ENCODE assay signal across 8 cellular contexts in the genomic region with DNA sequence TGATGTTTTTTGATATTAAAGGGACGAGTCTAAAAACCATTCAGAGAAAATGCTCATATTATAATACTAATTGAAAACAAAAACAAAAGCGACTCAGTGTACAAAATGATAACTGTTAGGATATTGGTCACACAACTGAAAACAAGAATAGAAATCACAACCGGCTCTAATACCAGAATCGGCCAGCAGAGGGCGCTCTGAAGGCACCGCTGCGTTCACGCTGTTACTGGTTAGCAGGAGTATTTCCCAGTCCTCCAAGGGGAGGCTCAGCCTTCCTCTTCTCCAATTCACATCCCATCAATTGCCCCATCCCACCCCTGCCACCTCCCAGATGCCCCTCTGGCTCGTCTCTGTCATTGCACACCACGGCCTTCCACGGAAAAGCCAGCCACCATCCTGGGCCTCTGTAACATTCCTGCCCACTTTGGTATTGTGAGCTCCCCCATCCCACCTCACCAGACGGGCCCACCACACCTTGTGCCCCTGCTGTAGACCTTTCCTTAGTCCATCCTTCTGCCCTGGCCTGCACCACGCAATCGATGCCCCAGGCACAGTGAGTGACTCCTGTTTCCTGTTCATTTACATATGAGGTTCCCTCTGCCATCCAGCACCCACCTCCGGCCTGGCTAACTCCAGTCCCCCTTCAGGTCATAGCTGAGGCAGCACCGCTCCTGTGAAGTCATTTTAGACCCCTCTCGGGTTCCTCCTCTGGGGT. TPM values are rescaled to one million over a fixed set of nuclear protein-coding genes. Genes with fewer than 3 reads are reported as not detected.
DNase-seq lines count a peak whose midpoint lies in the region; ATAC-seq and TF ChIP-seq lines count a peak whose summit lies in the region.

No MANE protein-coding gene starts in this region.

- CTCF ChIA-PET in T-cell (lab: Charles Lee), result interaction anchor here (0.5 to 2.0 kb wide), 18 partner anchors 9 to 1674 kb away, joined by 3 to 8 read pairs (median 4); a partner anchor contains a TSS

- no peak overlapping the region for H3K4me3 ChIP-seq in adipocyte (ENCODE audit: low read length)
- H3K4me3 ChIP-seq in heart right ventricle, result no peak overlapping the region

- H3K9me3 Mint-ChIP-seq in T-cell, result no peaks in the 10 kb centered on the region

- peaks cover 6 to 9% (median 6%) of the 10 kb centered on the region in 3 donors for H3K4me1 Mint-ChIP-seq in T-cell

- peaks cover 0 to 7% of the 10 kb centered on the region in 2 donors for H3K27me3 Mint-ChIP-seq in T-cell

- H3K27ac ChIP-seq in heart right ventricle, result peak overlapping the region in 1 of 10 donors; percentile 27

- no peaks in the 10 kb centered on the region for H3K36me3 Mint-ChIP-seq in T-cell

- peaks cover 9% of the 10 kb centered on the region for H3K4me1 ChIP-seq in adipocyte (ENCODE audit: control insufficient read depth, insufficient read depth, low read length)
- peaks cover 4 to 42% (median 32%) of the 10 kb centered on the region in 9 donors for H3K4me1 ChIP-seq in heart right ventricle

- H3K9ac ChIP-seq in adipocyte (ENCODE audit: low read length), result no peak overlapping the region

- H3K27me3 ChIP-seq in adipocyte (replicated peaks; ENCODE audit: control insufficient read depth, insufficient read depth, low read length) (no peaks in the 10 kb centered on the region), heart right ventricle (no peaks in the 10 kb centered on the region)

- H3K9me3 ChIP-seq in adipocyte (ENCODE audit: control insufficient read depth, low read length) (peaks cover 9% of the 10 kb centered on the region), heart right ventricle (peaks cover 0 to 6% (median 0%) of the 10 kb centered on the region in 11 donors)

- TF ChIP-seq CTCF in LNCAP (IDR thresholded peaks at IDR 0.05), result peak; percentile 88
- peak; percentile 91 to 96 (median 95) for TF ChIP-seq CTCF in heart right ventricle (IDR thresholded peaks at IDR 0.05)

- 32 to 33% methylated on average over 17 of the region's 17 CpGs for WGBS in heart right ventricle, 2 donors

- H3K4me3 Mint-ChIP-seq in T-cell, result peak overlapping the region; percentile 17 to 49 (median 44)

- peak; percentile 21 for DNase-seq in NCI-H1105 treated with DMSO at 0.1 percent for 48 hours (lab: John Stamatoyannopoulos, UW)
- no peak for DNase-seq in NCI-H1105 (lab: John Stamatoyannopoulos, UW)
- DNase-seq in T-cell, result peak in 31 of 34 experiments; percentile 19 to 70 (median 50)
- DNase-seq in adipocyte (ENCODE audit: low read depth), result peak; percentile 84
- DNase-seq in heart right ventricle, result peak; percentile 74 to 80
- peak; percentile 90 for DNase-seq in retina

- no peaks in the 10 kb centered on the region for H3K36me3 ChIP-seq in adipocyte (ENCODE audit: control insufficient read depth, insufficient read depth, low read length, severe bottlenecking)
- H3K36me3 ChIP-seq in heart right ventricle, result peaks cover 0 to 50% (median 11%) of the 10 kb centered on the region in 9 donors

- H3K27ac Mint-ChIP-seq in T-cell, result no peak overlapping the region

- ATAC-seq in T-cell (replicated peaks in 1 of 4) (peak in 3 of 4 experiments; percentile 26 to 60 (median 48)), heart right ventricle (peak; percentile 30 to 75 (median 50)), HG02840 (IDR thresholded peaks at IDR 0.05; ENCODE audit: low FRiP score, unreplicated experiment) (no peak)

- intact Hi-C loops in heart right ventricle (cut with DNase I), result loop anchor here in 8 of 10 donors (1.0 to 10.0 kb wide), 4 partner anchors 61 to 1106 kb away; no protein-coding TSS in a partner anchor

- POLR2A ChIA-PET in T-cell (lab: Charles Lee), result interaction anchor here in 1 of 2 donors (0.6 kb wide), 1 partner anchor 25 kb away, joined by 3 read pairs; no protein-coding TSS in a partner anchor

RNA-seq across cellular contexts. Expression of a gene that starts 8.5 kb away (rescaled TPM):
- total RNA-seq in T-cell, result under 1 TPM in 1 of 5 donors, not detected in 4; 0.09 TPM
- 100 to 1,000 TPM in 1 of 10 donors, 10 to 100 TPM in 9; 18.3 to 149 (median 54.3) TPM for total RNA-seq in heart right ventricle
- 10 to 100 TPM; 47.7 to 63.4 TPM for polyA plus RNA-seq in heart right ventricle

RNA-seq across cellular contexts. Expression of a gene that starts 31.7 kb away (rescaled TPM):
- total RNA-seq in T-cell (under 1 TPM in 1 of 5 donors, not detected in 4; 0.23 TPM), heart right ventricle (10 to 100 TPM; 30.1 to 46.4 (median 34.9) TPM)
- polyA plus RNA-seq in heart right ventricle, result 10 to 100 TPM in 1 of 2 donors, 1 to 10 TPM in 1; 7.6 to 64.9 TPM

Comparison
In these comparisons a context has a peak if more than half of its experiments do, and no peak if none do; other contexts are left out.
1. RNA of a gene that starts 8.5 kb away (total RNA-seq): 18.3 to 149 TPM in heart right ventricle; 0.09 TPM in T-cell; every median in the first group is over 10 times any median in the second.
2. RNA of a gene that starts 31.7 kb away (total RNA-seq): 30.1 to 46.4 TPM in heart right ventricle; 0.23 TPM in T-cell; every median in the first group is over 10 times any median in the second.